In genomic region chr11:76861490-76861953, GRCh38 we compare ENCODE assay signal across 1 cellular context.
TF ChIP-seq lines count a peak whose summit lies in the region.

No MANE protein-coding gene starts in this region.

TF ChIP-seq in H1, 55 proteins besides CTCF, POLR2A, EP300 and RAD21 (continued from another document):
- no peak for TF ChIP-seq NANOG (IDR thresholded peaks at IDR 0.05; ENCODE audit: insufficient read depth, low read depth, low read length, poor library complexity, severe bottlenecking)
